In the genomic region with DNA sequence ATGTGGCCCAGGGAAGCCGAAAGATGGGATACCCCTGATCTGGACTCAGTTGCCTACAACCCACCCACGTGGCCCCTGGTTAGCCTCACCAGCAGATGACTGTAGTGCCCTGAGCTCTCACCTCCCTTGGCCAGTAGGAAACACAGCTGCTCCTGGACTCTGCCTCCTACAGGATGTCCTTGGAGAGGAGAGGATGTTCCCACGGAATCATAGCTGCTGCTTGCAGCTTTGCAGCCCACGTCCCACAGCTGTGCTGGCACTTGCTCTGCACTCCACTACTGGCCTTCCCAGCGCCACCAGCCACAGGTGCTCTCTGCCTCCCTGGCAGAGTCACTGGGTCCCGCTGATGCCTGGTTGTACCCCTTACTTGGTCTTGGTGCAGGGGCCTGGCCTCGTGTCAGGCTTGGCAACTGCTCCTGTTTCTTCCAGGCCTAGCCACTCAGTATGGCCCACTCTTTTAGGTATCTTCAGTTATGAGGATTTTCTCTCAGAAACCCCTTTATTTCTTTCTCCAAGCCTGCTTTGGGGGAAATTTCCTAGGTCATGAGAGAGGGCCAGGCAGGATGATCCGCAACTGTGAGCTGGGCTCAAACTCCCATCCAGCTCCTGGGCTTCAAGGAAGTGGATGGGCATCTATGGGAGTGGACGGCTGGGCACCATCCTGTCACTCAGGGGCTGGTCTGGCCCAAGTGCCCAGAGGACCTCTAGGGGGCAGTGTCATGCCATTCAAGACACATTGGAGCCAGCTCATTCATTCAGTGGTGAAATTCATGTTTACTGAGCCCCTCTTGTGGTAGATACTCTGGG, we compare ENCODE assay signal across 9 cellular contexts. TPM values are rescaled to one million over a fixed set of nuclear protein-coding genes. Genes with fewer than 3 reads are reported as not detected.
DNase-seq lines count a peak whose midpoint lies in the region; ATAC-seq and TF ChIP-seq lines count a peak whose summit lies in the region.
"Had no signal": no experiment of that assay in that cellular context is flagged by ENCODE, and none has a peak within 500 bp of the region (broad histone marks: within the 10 kb centered on the region; RNA-seq: fewer than 3 reads in every experiment).

No MANE protein-coding gene starts in this region.

- peaks cover 27% of the 10 kb centered on the region for H3K36me3 Mint-ChIP-seq in Calu3 (ENCODE audit: insufficient read depth, unreplicated experiment)
- no peaks in the 10 kb centered on the region for H3K36me3 Mint-ChIP-seq in T-cell
- H3K36me3 Mint-ChIP-seq: activated naive CD4-positive, alpha-beta T cell treated with anti-CD3 and anti-CD28 coated beads, Interleukin-2, amount 50 U/mL, for 24 hours had no signal

- no peaks in the 10 kb centered on the region for H3K27me3 Mint-ChIP-seq in Calu3 (ENCODE audit: unreplicated experiment)
- no peaks in the 10 kb centered on the region for H3K27me3 Mint-ChIP-seq in T-cell
- H3K27me3 Mint-ChIP-seq: activated naive CD4-positive, alpha-beta T cell treated with anti-CD3 and anti-CD28 coated beads, Interleukin-2, amount 50 U/mL, for 24 hours had no signal

- ATAC-seq in GM19397 (IDR thresholded peaks at IDR 0.05; ENCODE audit: unreplicated experiment) (peak; percentile 85), HG03571 (IDR thresholded peaks at IDR 0.05; ENCODE audit: unreplicated experiment) (peak; percentile 76), T-cell (replicated peaks in 1 of 4) (peak; percentile 89 to 99 (median 93))

- intact Hi-C loops in Calu3 (cut with micrococcal nuclease; ENCODE audit: unreplicated experiment) = loop anchor here (1.0 kb wide), 1 partner anchor 23 kb away; no protein-coding TSS in a partner anchor

- H3K4me3 Mint-ChIP-seq in Calu3 (ENCODE audit: low read depth, unreplicated experiment) (no peak overlapping the region), T-cell (no peak overlapping the region)
- H3K4me3 Mint-ChIP-seq: activated naive CD4-positive, alpha-beta T cell treated with anti-CD3 and anti-CD28 coated beads, Interleukin-2, amount 50 U/mL, for 24 hours had no signal

- CTCF ChIA-PET in Calu3 (lab: Charles Lee) (interaction anchor here (0.6 to 2.8 kb wide), 18 partner anchors 10 to 324 kb away, joined by 3 to 50 read pairs (median 6); a partner anchor contains a TSS), T-cell (lab: Charles Lee) (interaction anchor here (0.5 to 3.7 kb wide), 38 partner anchors 9 to 1101 kb away, joined by 3 to 39 read pairs (median 4); a partner anchor contains a TSS)

- peak; percentile 75 for TF ChIP-seq CTCF in Calu3 (IDR thresholded peaks at IDR 0.05; ENCODE audit: unreplicated experiment)

- H3K9me3 Mint-ChIP-seq in Calu3 (ENCODE audit: low read depth, unreplicated experiment) (no peaks in the 10 kb centered on the region), T-cell (no peaks in the 10 kb centered on the region)
- H3K9me3 Mint-ChIP-seq: activated naive CD4-positive, alpha-beta T cell treated with anti-CD3 and anti-CD28 coated beads, Interleukin-2, amount 50 U/mL, for 24 hours had no signal

- peak; percentile 81 for DNase-seq in Calu3
- DNase-seq in T-cell = peak; percentile 30 to 73 (median 58)
- peak in 37 of 58 donors; percentile 22 to 71 (median 47) for DNase-seq in anterior cingulate cortex (lab: John Stamatoyannopoulos, UW)
- peak; percentile 36 to 70 for DNase-seq in hippocampal formation (lab: John Stamatoyannopoulos, UW)
- DNase-seq in stimulated activated CD4-positive, alpha-beta T cell treated with anti-CD3 and anti-CD28 coated beads, Interleukin-12 subunit alpha, Interleukin-12 subunit beta, amount 100 ng/mL, for 4 hours = peak; percentile 57
- DNase-seq in dedifferentiated amniotic fluid mesenchymal stem cell (ENCODE audit: extremely low spot score) = no peak

- POLR2A ChIA-PET in T-cell (lab: Charles Lee) = interaction anchor here in 1 of 2 donors (0.6 kb wide), 1 partner anchor 65 kb away, joined by 3 read pairs; a partner anchor contains a TSS

- H3K4me1 Mint-ChIP-seq in Calu3 (ENCODE audit: low read depth, unreplicated experiment) (peaks cover 34% of the 10 kb centered on the region), T-cell (peaks cover 3 to 8% (median 3%) of the 10 kb centered on the region in 3 donors)

- BruUV-seq in Calu3 (replicated peaks; lab: Mats Ljungman, UMichigan) = no TSS peak

- no peak overlapping the region for H3K27ac Mint-ChIP-seq in Calu3 (ENCODE audit: unreplicated experiment)
- H3K27ac Mint-ChIP-seq in T-cell = no peak overlapping the region
- H3K27ac Mint-ChIP-seq: activated naive CD4-positive, alpha-beta T cell treated with anti-CD3 and anti-CD28 coated beads, Interleukin-2, amount 50 U/mL, for 24 hours had no signal

RNA-seq across cellular contexts. Expression of a gene that starts 16.3 kb away (rescaled TPM):
- 52.6 and 86.8 TPM in 2 replicates for total RNA-seq in Calu3 (2022)
- 10 to 100 TPM; 26.6 to 44.6 (median 42.1) TPM for total RNA-seq in T-cell

RNA-seq across cellular contexts. Expression of a gene that starts 55.1 kb away (rescaled TPM):
- 7.8 and 9.8 TPM in 2 replicates for total RNA-seq in Calu3 (2022)
- 10 to 100 TPM; 31.3 to 91.0 (median 75.7) TPM for total RNA-seq in T-cell
